8 cellular contexts compared by ENCODE assay signal in the genomic region with DNA sequence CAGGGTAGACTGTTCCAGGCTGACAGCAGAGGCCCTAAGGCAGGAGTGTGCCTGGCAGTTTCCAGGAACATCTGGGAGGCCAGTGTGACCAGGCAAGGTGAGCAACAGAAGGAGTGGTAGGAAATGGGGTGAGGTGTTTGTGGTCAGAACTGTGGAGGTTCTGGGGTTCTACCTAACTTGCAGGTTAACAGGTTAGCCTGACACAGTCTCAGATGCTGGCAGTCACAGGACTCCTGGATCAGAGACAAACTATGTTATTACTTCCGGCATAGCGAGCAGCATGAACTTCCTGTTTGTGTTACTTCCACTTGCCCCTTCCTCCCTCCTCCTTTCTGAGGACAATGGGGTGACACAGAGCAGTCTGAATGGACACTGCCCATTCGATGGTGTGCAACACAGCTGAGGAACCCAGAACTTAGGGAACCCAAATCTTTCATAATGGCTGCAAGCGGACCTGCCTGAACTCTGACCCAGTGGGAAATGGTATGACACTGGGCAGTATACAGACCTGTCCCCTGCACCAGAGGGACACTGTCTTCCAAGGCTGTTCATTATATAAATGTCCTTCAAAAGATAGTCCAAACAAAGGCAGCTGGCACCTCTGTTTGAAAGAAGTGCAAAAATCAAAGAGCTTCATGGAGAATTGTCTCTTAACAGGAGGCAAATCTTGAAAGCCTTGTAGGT. TPM values are rescaled to one million over a fixed set of nuclear protein-coding genes. Genes with fewer than 3 reads are reported as not detected.
DNase-seq lines count a peak whose midpoint lies in the region; ATAC-seq and TF ChIP-seq lines count a peak whose summit lies in the region.

No MANE protein-coding gene starts in this region.

- CTCF ChIA-PET in SK-N-SH (lab: Yijun Ruan, JAX): interaction anchor here (1.1 kb wide), 1 partner anchor 216 kb away, joined by 4 read pairs; no protein-coding TSS in a partner anchor

- H3K27me3 ChIP-seq in SK-N-SH (ENCODE audit: insufficient read depth) (no peaks in the 10 kb centered on the region), endodermal cell (ENCODE audit: control insufficient read depth, insufficient read depth, low read length, poor library complexity, severe bottlenecking) (no peaks in the 10 kb centered on the region)

- no peaks in the 10 kb centered on the region for H3K27me3 Mint-ChIP-seq in endodermal cell (ENCODE audit: insufficient read depth)

- no peak for TF ChIP-seq RAD21 in SK-N-SH (IDR thresholded peaks at IDR 0.05; ENCODE audit: low read length)

- no peak for TF ChIP-seq CTCF in SK-N-SH (IDR thresholded peaks at IDR 0.05)
- no peak for TF ChIP-seq CTCF in endodermal cell (conservative IDR thresholded peaks at IDR 0.05)
- no peak for TF ChIP-seq CTCF in GM13977 (IDR thresholded peaks at IDR 0.05; ENCODE audit: extremely low read depth, insufficient read depth, missing control alignments)

- peaks cover 12% of the 10 kb centered on the region for H3K79me2 ChIP-seq in SK-N-SH (ENCODE audit: insufficient read depth)

- no peak for ATAC-seq in SK-N-SH treated with all-trans-retinoic acid at 6 μM for 48 hours

- no peak overlapping the region for H3K4me3 ChIP-seq in SK-N-SH (ENCODE audit: low read depth in 2 of 2, low read length in 1 of 2)
- no peak overlapping the region for H3K4me3 ChIP-seq in endodermal cell (ENCODE audit: low read length)

- TF ChIP-seq EP300 in SK-N-SH (IDR thresholded peaks at IDR 0.05; ENCODE audit: borderline replicate concordance in 1 of 2, low read depth in 1 of 2, low read length in 1 of 2): no peak

- peaks cover 10% of the 10 kb centered on the region for H3F3A ChIP-seq in SK-N-SH (replicated peaks; ENCODE audit: insufficient read depth)

- peak overlapping the region; percentile 36; the same call in 1 of the 2 replicates for H2AFZ ChIP-seq in SK-N-SH (ENCODE audit: low read depth)

- H3K27ac ChIP-seq in SK-N-SH (ENCODE audit: low read depth in 2 of 2, low read length in 1 of 2): no peak overlapping the region
- no peak overlapping the region for H3K27ac ChIP-seq in endodermal cell (ENCODE audit: low read depth, low read length)

- peaks cover 1% of the 10 kb centered on the region for H3K9me3 Mint-ChIP-seq in endodermal cell

- H3K36me3 Mint-ChIP-seq in endodermal cell (ENCODE audit: low read depth): no peaks in the 10 kb centered on the region

- H3K9me3 ChIP-seq in SK-N-SH (no peaks in the 10 kb centered on the region), endodermal cell (ENCODE audit: control insufficient read depth, low read length) (no peaks in the 10 kb centered on the region)

- no peak overlapping the region for H3K9ac ChIP-seq in SK-N-SH
- no peak overlapping the region for H3K9ac ChIP-seq in endodermal cell (ENCODE audit: extremely low read depth, low read length, poor library complexity, severe bottlenecking)

- POLR2A ChIA-PET in SK-N-SH (lab: Yijun Ruan, JAX): no interaction called here

- no peak overlapping the region for H3K4me3 Mint-ChIP-seq in endodermal cell

- H3K27ac Mint-ChIP-seq in endodermal cell: no peak overlapping the region

- WGBS in SK-N-SH (ENCODE audit: low lambda C conversion rate): 71% methylated on average over 4 of the region's 4 CpGs
- WGBS in endodermal cell (ENCODE audit: insufficient coverage in 1 of 2, insufficient read length in 1 of 2), 2 experiments: 90 to 100% methylated on average over 4 of the region's 4 CpGs

- H3K4me1 ChIP-seq in SK-N-SH (ENCODE audit: control insufficient read depth in 1 of 2, insufficient read depth in 2 of 2, low read depth in 1 of 2, low read length in 1 of 2) (no peaks in the 10 kb centered on the region; a peak in 2 of 4 replicates), endodermal cell (ENCODE audit: control insufficient read depth, insufficient read depth, low read length) (no peaks in the 10 kb centered on the region)

- no peaks in the 10 kb centered on the region for H3K36me3 ChIP-seq in SK-N-SH (replicated peaks in 1 of 2; ENCODE audit: control insufficient read depth in 1 of 2, insufficient read depth in 2 of 2, low read length in 1 of 2)
- H3K36me3 ChIP-seq in endodermal cell (ENCODE audit: control insufficient read depth, insufficient read depth, low read length): no peaks in the 10 kb centered on the region

- peaks cover 6% of the 10 kb centered on the region for H4K20me1 ChIP-seq in SK-N-SH (ENCODE audit: insufficient read depth)

- H3K4me2 ChIP-seq in SK-N-SH: no peak overlapping the region

- no peak for DNase-seq in SK-N-SH
- peak in 4 of 5 donors; percentile 20 to 69 (median 24) for DNase-seq in T-helper 1 cell
- peak; percentile 45 for DNase-seq in endodermal cell
- DNase-seq in stimulated activated naive CD4-positive, alpha-beta T cell (lab: John Stamatoyannopoulos, UW): peak in 4 of 6 experiments; percentile 1 to 35 (median 18)
- no peak for DNase-seq in GM13977 (ENCODE audit: low spot score)
- DNase-seq in SW 1271 (lab: John Stamatoyannopoulos, UW): no peak
- DNase-seq in HuH-7 (ENCODE audit: low spot score): no peak

- peaks cover 4% of the 10 kb centered on the region for H3K4me1 Mint-ChIP-seq in endodermal cell

- H3K9me2 ChIP-seq in SK-N-SH: no peaks in the 10 kb centered on the region

- in situ Hi-C loops in GM13977 (cut with MboI; ENCODE audit: low pct_unique_long_range_greater_than_20kb, low sequenced_read_pairs, unreplicated experiment): no loop called here

TF ChIP-seq in SK-N-SH, 30 proteins besides CTCF, POLR2A, EP300 and RAD21 (continues in another document):
- TF ChIP-seq, protein P1, sequence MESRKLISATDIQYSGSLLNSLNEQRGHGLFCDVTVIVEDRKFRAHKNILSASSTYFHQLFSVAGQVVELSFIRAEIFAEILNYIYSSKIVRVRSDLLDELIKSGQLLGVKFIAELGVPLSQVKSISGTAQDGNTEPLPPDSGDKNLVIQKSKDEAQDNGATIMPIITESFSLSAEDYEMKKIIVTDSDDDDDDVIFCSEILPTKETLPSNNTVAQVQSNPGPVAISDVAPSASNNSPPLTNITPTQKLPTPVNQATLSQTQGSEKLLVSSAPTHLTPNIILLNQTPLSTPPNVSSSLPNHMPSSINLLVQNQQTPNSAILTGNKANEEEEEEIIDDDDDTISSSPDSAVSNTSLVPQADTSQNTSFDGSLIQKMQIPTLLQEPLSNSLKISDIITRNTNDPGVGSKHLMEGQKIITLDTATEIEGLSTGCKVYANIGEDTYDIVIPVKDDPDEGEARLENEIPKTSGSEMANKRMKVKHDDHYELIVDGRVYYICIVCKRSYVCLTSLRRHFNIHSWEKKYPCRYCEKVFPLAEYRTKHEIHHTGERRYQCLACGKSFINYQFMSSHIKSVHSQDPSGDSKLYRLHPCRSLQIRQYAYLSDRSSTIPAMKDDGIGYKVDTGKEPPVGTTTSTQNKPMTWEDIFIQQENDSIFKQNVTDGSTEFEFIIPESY (IDR thresholded peaks at IDR 0.05; ENCODE audit: borderline replicate concordance, low read depth): no peak
- TF ChIP-seq GATA2 (CRISPR knock-in tag; IDR thresholded peaks at IDR 0.05): no peak
- TF ChIP-seq NRF1 (IDR thresholded peaks at IDR 0.05; ENCODE audit: low read depth, low read length): no peak
- no peak for TF ChIP-seq CHD2 (IDR thresholded peaks at IDR 0.05; ENCODE audit: low read length, partially characterized antibody)

TF ChIP-seq in SK-N-SH treated with all-trans-retinoic acid at 6 μM for 48 hours, 23 proteins besides CTCF, POLR2A, EP300 and RAD21 (continues in another document):
- TF ChIP-seq, protein P2, sequence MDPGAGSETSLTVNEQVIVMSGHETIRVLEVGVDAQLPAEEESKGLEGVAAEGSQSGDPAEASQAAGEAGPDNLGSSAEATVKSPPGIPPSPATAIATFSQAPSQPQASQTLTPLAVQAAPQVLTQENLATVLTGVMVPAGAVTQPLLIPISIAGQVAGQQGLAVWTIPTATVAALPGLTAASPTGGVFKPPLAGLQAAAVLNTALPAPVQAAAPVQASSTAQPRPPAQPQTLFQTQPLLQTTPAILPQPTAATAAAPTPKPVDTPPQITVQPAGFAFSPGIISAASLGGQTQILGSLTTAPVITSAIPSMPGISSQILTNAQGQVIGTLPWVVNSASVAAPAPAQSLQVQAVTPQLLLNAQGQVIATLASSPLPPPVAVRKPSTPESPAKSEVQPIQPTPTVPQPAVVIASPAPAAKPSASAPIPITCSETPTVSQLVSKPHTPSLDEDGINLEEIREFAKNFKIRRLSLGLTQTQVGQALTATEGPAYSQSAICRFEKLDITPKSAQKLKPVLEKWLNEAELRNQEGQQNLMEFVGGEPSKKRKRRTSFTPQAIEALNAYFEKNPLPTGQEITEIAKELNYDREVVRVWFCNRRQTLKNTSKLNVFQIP (CRISPR knock-in tag; IDR thresholded peaks at IDR 0.05; ENCODE audit: borderline replicate concordance, low read depth): no peak
- TF ChIP-seq TOX (CRISPR knock-in tag; IDR thresholded peaks at IDR 0.05; ENCODE audit: borderline replicate concordance) (no peak), ZC3H10 (CRISPR knock-in tag; IDR thresholded peaks at IDR 0.05) (no peak), PPARA (CRISPR knock-in tag; IDR thresholded peaks at IDR 0.05; ENCODE audit: borderline replicate concordance) (no peak), ESRRG (CRISPR knock-in tag; IDR thresholded peaks at IDR 0.05) (no peak), RARB (CRISPR knock-in tag; IDR thresholded peaks at IDR 0.05) (no peak), ZNF565 (CRISPR knock-in tag; conservative IDR thresholded peaks at IDR 0.05; ENCODE audit: low read depth) (no peak)

RNA-seq across cellular contexts. Expression of a gene that starts 3.9 kb away (rescaled TPM):
- 20.9 and 26.4 TPM in 2 replicates for polyA plus RNA-seq in SK-N-SH (2012; rRNA removed)
- 25.9 and 28.5 TPM in 2 replicates for polyA plus RNA-seq in SK-N-SH (2012; cell fraction: cytosol; rRNA removed)
- polyA plus RNA-seq in SK-N-SH (2012; cell fraction: nucleus; rRNA removed): 20.3 and 38.1 TPM in 2 replicates
- 100 to 1,000 TPM; 118 to 125 TPM for total RNA-seq in endodermal cell
- 71.8 TPM for polyA plus RNA-seq in endodermal cell (2013, experiment 1 of 2)
- polyA plus RNA-seq in endodermal cell (2013, experiment 2 of 2): 67.7 TPM

RNA-seq across cellular contexts. Expression of a gene that starts 27.7 kb away (rescaled TPM):
- 7.2 and 7.4 TPM in 2 replicates for polyA plus RNA-seq in SK-N-SH (2012; rRNA removed)
- 3.7 and 5.3 TPM in 2 replicates for polyA plus RNA-seq in SK-N-SH (2012; cell fraction: cytosol; rRNA removed)
- 24.1 and 26.7 TPM in 2 replicates for polyA plus RNA-seq in SK-N-SH (2012; cell fraction: nucleus; rRNA removed)
- total RNA-seq in endodermal cell: 10 to 100 TPM; 13.1 to 13.6 TPM
- polyA plus RNA-seq in endodermal cell (2013, experiment 1 of 2): 6.7 TPM
- polyA plus RNA-seq in endodermal cell (2013, experiment 2 of 2): 6.8 TPM

RNA-seq across cellular contexts. Expression of a gene that starts 41.6 kb away (rescaled TPM):
- polyA plus RNA-seq in SK-N-SH (2012; rRNA removed): 9.4 and 9.5 TPM in 2 replicates
- 5.5 and 7.9 TPM in 2 replicates for polyA plus RNA-seq in SK-N-SH (2012; cell fraction: cytosol; rRNA removed)
- polyA plus RNA-seq in SK-N-SH (2012; cell fraction: nucleus; rRNA removed): 17.9 and 19.8 TPM in 2 replicates
- total RNA-seq in endodermal cell: 1 to 10 TPM; 7.1 to 7.6 TPM
- 0.85 TPM for polyA plus RNA-seq in endodermal cell (2013, experiment 1 of 2)
- 1.2 TPM for polyA plus RNA-seq in endodermal cell (2013, experiment 2 of 2)

RNA-seq across cellular contexts. Expression of a gene that starts 59.0 kb away (rescaled TPM):
- polyA plus RNA-seq in SK-N-SH (2012; rRNA removed): 116 and 125 TPM in 2 replicates
- polyA plus RNA-seq in SK-N-SH (2012; cell fraction: cytosol; rRNA removed): 164 and 209 TPM in 2 replicates
- polyA plus RNA-seq in SK-N-SH (2012; cell fraction: nucleus; rRNA removed): 32.6 and 73.5 TPM in 2 replicates
- 10 to 100 TPM; 63.3 to 72.1 TPM for total RNA-seq in endodermal cell
- polyA plus RNA-seq in endodermal cell (2013, experiment 1 of 2): 120 TPM
- polyA plus RNA-seq in endodermal cell (2013, experiment 2 of 2): 119 TPM

Comparison
In these comparisons a context has a peak if more than half of its experiments do, and no peak if none do; other contexts are left out.
1. DNase-seq: peak in T-helper 1 cell (4 of 5), endodermal cell (single experiment) and stimulated activated naive CD4-positive, alpha-beta T cell (4 of 6); none in SK-N-SH (single experiment), GM13977 (single experiment), SW 1271 (0 of 2) and HuH-7 (single experiment).